8 cellular contexts compared by ENCODE assay signal in the genomic region with DNA sequence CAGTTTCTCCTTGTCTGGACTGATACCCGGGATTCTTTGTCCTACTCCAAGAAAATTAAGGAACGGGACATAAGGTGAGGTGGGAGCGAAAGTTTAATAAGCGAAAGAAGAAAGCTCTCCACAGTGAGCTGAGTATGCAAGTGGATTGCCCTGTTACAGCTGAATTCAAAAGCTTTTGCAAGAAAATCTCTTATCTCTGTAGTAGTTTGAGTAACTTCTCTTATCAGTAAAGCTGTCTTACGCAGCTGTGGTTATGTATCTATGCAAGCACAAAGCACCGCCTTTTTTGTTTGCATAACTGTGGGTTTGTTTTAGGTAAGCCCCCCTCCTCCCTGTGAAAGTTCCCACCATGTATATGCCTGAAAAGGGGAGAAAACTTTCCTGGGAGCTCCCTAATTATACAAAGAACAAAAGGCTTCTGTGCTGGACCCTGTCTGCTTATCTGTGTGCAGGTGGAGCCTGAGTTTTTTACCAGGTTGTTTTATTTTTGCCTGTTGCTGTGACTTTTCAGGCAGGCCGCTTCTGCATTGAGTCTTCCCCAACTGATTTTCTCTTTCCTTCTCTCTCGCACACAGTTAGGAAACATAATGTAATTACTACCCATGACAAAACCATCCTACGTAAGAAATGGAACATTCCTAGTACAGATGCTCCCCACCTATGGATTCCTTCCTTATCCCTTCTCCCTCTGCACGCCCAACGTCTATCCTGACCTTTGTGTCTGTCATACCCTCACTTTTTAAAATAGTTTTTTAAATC. TPM values are rescaled to one million over a fixed set of nuclear protein-coding genes. Genes with fewer than 3 reads are reported as not detected.
DNase-seq lines count a peak whose midpoint lies in the region; ATAC-seq and TF ChIP-seq lines count a peak whose summit lies in the region.

No MANE protein-coding gene starts in this region.

- H3K27me3 ChIP-seq in neutrophil, result peaks cover 34% of the 10 kb centered on the region

- peak overlapping the region; percentile 48; the same call in 1 of the 2 replicates for H3K9ac ChIP-seq in ES-I3 (ENCODE audit: low read depth, low read length)

- H3K36me3 ChIP-seq in ES-I3 (ENCODE audit: insufficient read depth, low read length), result no peaks in the 10 kb centered on the region
- no peaks in the 10 kb centered on the region for H3K36me3 ChIP-seq in neutrophil

- H3K27ac ChIP-seq in neutrophil, result peak overlapping the region; percentile 5
- H3K27ac ChIP-seq in caudate nucleus (ENCODE audit: low read depth, low read length), result no peak overlapping the region

- H3K4me1 ChIP-seq in ES-I3 (ENCODE audit: insufficient read depth, low read length), result peaks cover 6% of the 10 kb centered on the region; the same call in 1 of the 2 replicates
- peaks cover 19 to 25% of the 10 kb centered on the region in 2 experiments for H3K4me1 ChIP-seq in neutrophil (ENCODE audit: control insufficient read depth in 1 of 2, insufficient read depth in 1 of 2, low read depth in 1 of 2, low read length in 1 of 2)

- no peak for ATAC-seq in HG03469 (IDR thresholded peaks at IDR 0.05; ENCODE audit: unreplicated experiment)

- TF ChIP-seq CTCF in epithelial cell of proximal tubule (conservative IDR thresholded peaks at IDR 0.05; ENCODE audit: low read depth, low read length) (no peak), neutrophil (IDR thresholded peaks at IDR 0.05) (no peak)

- H3K9me3 ChIP-seq in ES-I3 (ENCODE audit: control insufficient read depth, insufficient read depth, low read length) (peaks cover 18% of the 10 kb centered on the region), neutrophil (no peaks in the 10 kb centered on the region)

- H3K4me3 ChIP-seq in epithelial cell of proximal tubule (ENCODE audit: low read depth, low read length) (peak overlapping the region; percentile 56), neutrophil (ENCODE audit: low read depth in 1 of 2, low read length in 1 of 2) (peak overlapping the region; percentile 53 to 60)

- DNase-seq in OCI-M1 (lab: John Stamatoyannopoulos, UW) (peak; percentile 91), epithelial cell of proximal tubule (ENCODE audit: low read depth) (no peak), mesenteric fat pad (ENCODE audit: low spot score) (no peak), caudate nucleus (lab: John Stamatoyannopoulos, UW) (no peak), nucleus accumbens (lab: John Stamatoyannopoulos, UW) (no peak)

RNA-seq across cellular contexts. Expression of a gene that starts 0.8 kb away (rescaled TPM):
- total RNA-seq in epithelial cell of proximal tubule (0.06 and 1.6 TPM in 2 replicates), mesenteric fat pad (39.8 TPM)

RNA-seq across cellular contexts. Expression of a gene that starts 14.1 kb away (rescaled TPM):
- total RNA-seq in epithelial cell of proximal tubule, result 0.07 TPM in 1 of 2 replicates, not detected in the other
- total RNA-seq in mesenteric fat pad, result 80.9 TPM

RNA-seq across cellular contexts. Expression of a gene that starts 44.8 kb away (rescaled TPM):
- total RNA-seq in epithelial cell of proximal tubule (31.7 and 32.7 TPM in 2 replicates), mesenteric fat pad (13.0 TPM)

Comparison
In these comparisons a context has a peak if more than half of its experiments do, and no peak if none do; other contexts are left out.
1. RNA of a gene that starts 0.8 kb away (total RNA-seq): 39.8 TPM in mesenteric fat pad (single experiment); 0.06 to 1.6 TPM in epithelial cell of proximal tubule; every median in the first group is over 10 times any median in the second.
2. RNA of a gene that starts 14.1 kb away (total RNA-seq): 80.9 TPM in mesenteric fat pad (single experiment); 0.07 TPM in epithelial cell of proximal tubule; every median in the first group is over 10 times any median in the second.